In genomic region chr10:66180651-66181318, GRCh38 we compare ENCODE assay signal across 8 cellular contexts.
DNase-seq lines count a peak whose midpoint lies in the region; ATAC-seq, FAIRE-seq and TF ChIP-seq lines count a peak whose summit lies in the region.

No MANE protein-coding gene starts in this region.

- H4K91ac ChIP-seq in IMR-90 (ENCODE audit: insufficient read depth, low read depth, low read length): no peak overlapping the region

- peak; percentile 78 for TF ChIP-seq CTCF in 22Rv1 (IDR thresholded peaks at IDR 0.05)
- TF ChIP-seq CTCF in IMR-90 (conservative IDR thresholded peaks at IDR 0.05; ENCODE audit: low read depth, low read length): peak; percentile 64
- peak; percentile 81 for TF ChIP-seq CTCF in RWPE2 (IDR thresholded peaks at IDR 0.05; ENCODE audit: poor library complexity, severe bottlenecking)

- no peaks in the 10 kb centered on the region for H3K9me1 ChIP-seq in IMR-90 (ENCODE audit: insufficient read depth, low read length)

- H2AFZ ChIP-seq in IMR-90 (replicated peaks; ENCODE audit: low read length, poor library complexity): no peak overlapping the region

- no CpG with 5 or more reads among the region's 4 CpGs for WGBS in IMR-90 (ENCODE audit: extremely low coverage in 2 of 2, insufficient read length in 1 of 2), 2 experiments

- H3K27ac ChIP-seq in 22Rv1 (no peak overlapping the region), IMR-90 (ENCODE audit: insufficient read depth, low read length) (no peak overlapping the region), RWPE2 (ENCODE audit: poor library complexity, severe bottlenecking) (no peak overlapping the region)

- H2BK5ac ChIP-seq in IMR-90 (ENCODE audit: low read depth, low read length, poor library complexity, severe bottlenecking): no peak overlapping the region

- no peak overlapping the region for H2BK20ac ChIP-seq in IMR-90 (ENCODE audit: low read depth, low read length)

- no peaks in the 10 kb centered on the region for H3K4me1 ChIP-seq in IMR-90 (ENCODE audit: control insufficient read depth, insufficient read depth, low read length)
- H3K4me1 ChIP-seq in RWPE2 (ENCODE audit: insufficient read depth, poor library complexity, severe bottlenecking): no peaks in the 10 kb centered on the region

- no TSS peak for BruUV-seq in IMR-90 (replicated peaks; lab: Mats Ljungman, UMichigan)

- peak; percentile 93 for FAIRE-seq in G401.6 (lab: Jason Lieb, UNC)

- no peak overlapping the region for H3K4ac ChIP-seq in IMR-90 (ENCODE audit: low read depth, low read length)

- DNase-seq in H4 (ENCODE audit: low spot score): peak; percentile 56
- DNase-seq in IMR-90: peak; percentile 52
- DNase-seq in RWPE2 (ENCODE audit: low spot score): no peak
- DNase-seq in epidermal melanocyte (ENCODE audit: insufficient read length, low spot score): peak; percentile 54
- peak; percentile 56 for DNase-seq in middle frontal gyrus (ENCODE audit: extremely low spot score, low spot score)
- DNase-seq in NCI-H524 treated with DMSO at 0.1 percent for 48 hours (lab: John Stamatoyannopoulos, UW): no peak

- no peak overlapping the region for H3K56ac ChIP-seq in IMR-90 (ENCODE audit: extremely low read depth, insufficient read depth, low read length)

- in situ Hi-C loops in IMR-90 (cut with MboI; ENCODE audit: low sequenced_read_pairs): no loop called here

- H2BK120ac ChIP-seq in IMR-90 (ENCODE audit: low read depth, low read length): no peak overlapping the region

- H3K27me3 ChIP-seq in IMR-90 (ENCODE audit: control insufficient read depth, insufficient read depth, low read length): no peaks in the 10 kb centered on the region
- no peaks in the 10 kb centered on the region for H3K27me3 ChIP-seq in RWPE2 (ENCODE audit: insufficient read depth, poor library complexity, severe bottlenecking)

- H3K36me3 ChIP-seq in IMR-90 (ENCODE audit: control insufficient read depth, insufficient read depth, low read length): no peaks in the 10 kb centered on the region
- H3K36me3 ChIP-seq in RWPE2 (ENCODE audit: low read depth): no peaks in the 10 kb centered on the region

- H2BK15ac ChIP-seq in IMR-90 (ENCODE audit: low read depth, low read length): no peak overlapping the region

- H3K14ac ChIP-seq in IMR-90 (replicated peaks; ENCODE audit: low read depth, low read length): no peak overlapping the region

- H4K20me1 ChIP-seq in IMR-90 (ENCODE audit: insufficient read depth, low read length): no peaks in the 10 kb centered on the region

- TF ChIP-seq RAD21 in IMR-90 (IDR thresholded peaks at IDR 0.05; ENCODE audit: low read length): peak; percentile 49

- H3K4me3 ChIP-seq in IMR-90 (ENCODE audit: insufficient read depth, low read depth, low read length): no peak overlapping the region
- H3K4me3 ChIP-seq in RWPE2 (ENCODE audit: severe bottlenecking): no peak overlapping the region

- intact Hi-C loops in IMR-90 (cut with micrococcal nuclease): loop anchor here (1.0 to 10.0 kb wide), 3 partner anchors 751 to 1604 kb away; no protein-coding TSS in a partner anchor

- no peak overlapping the region for H3K4me2 ChIP-seq in IMR-90 (ENCODE audit: low read depth, low read length)

- no peak overlapping the region for H3K9ac ChIP-seq in IMR-90 (ENCODE audit: low read depth, low read length)

- no peak overlapping the region for H4K5ac ChIP-seq in IMR-90 (ENCODE audit: low read depth, low read length)

- ATAC-seq in IMR-90 (ENCODE audit: low read depth) (peak; percentile 77), RWPE2 (ENCODE audit: low read depth) (peak; percentile 29; the same call in 2 of the 3 replicates)

- no peak for TF ChIP-seq POLR2A in IMR-90 (IDR thresholded peaks at IDR 0.05; ENCODE audit: low read depth, low read length)

- no peak overlapping the region for H4K8ac ChIP-seq in IMR-90 (ENCODE audit: low read depth in 2 of 2, low read length in 2 of 2)

- H3K79me1 ChIP-seq in IMR-90 (ENCODE audit: low read depth in 1 of 2, low read length in 2 of 2): no peaks in the 10 kb centered on the region

- H3K23ac ChIP-seq in IMR-90 (ENCODE audit: low read depth, low read length): no peak overlapping the region

- CTCF ChIA-PET in IMR-90 (lab: Yijun Ruan, JAX): no interaction called here

- no peaks in the 10 kb centered on the region for H3K9me3 ChIP-seq in IMR-90 (ENCODE audit: control insufficient read depth, insufficient read depth, low read length)
- no peaks in the 10 kb centered on the region for H3K9me3 ChIP-seq in RWPE2 (ENCODE audit: severe bottlenecking)

- POLR2A ChIA-PET in IMR-90 (lab: Charles Lee; ENCODE audit: unreplicated experiment): no interaction called here

- no peak overlapping the region for H3K18ac ChIP-seq in IMR-90 (ENCODE audit: low read depth, low read length)

- dilution Hi-C loops in IMR-90 (cut with HindIII; ENCODE audit: low sequenced_read_pairs, unreplicated experiment): no loop called here

- H2AK5ac ChIP-seq in IMR-90 (ENCODE audit: low read depth, low read length): no peak overlapping the region

- H2AK9ac ChIP-seq in IMR-90 (replicated peaks; ENCODE audit: low read depth, low read length, poor library complexity): no peak overlapping the region

TF ChIP-seq in IMR-90, 13 proteins besides CTCF, POLR2A, EP300 and RAD21:
- TF ChIP-seq SMC3 (IDR thresholded peaks at IDR 0.05; ENCODE audit: low read depth, low read length) (peak; percentile 54), MXI1 (IDR thresholded peaks at IDR 0.05; ENCODE audit: borderline replicate concordance, low read depth, low read length) (no peak), CEBPB (IDR thresholded peaks at IDR 0.05; ENCODE audit: low read depth, low read length) (peak; percentile 31; the same call in 1 of the 2 replicates), USF2 (IDR thresholded peaks at IDR 0.05; ENCODE audit: low read depth, low read length) (no peak), CHD1 (IDR thresholded peaks at IDR 0.05; ENCODE audit: low read depth, low read length) (no peak)

Comparison
In these comparisons a context has a peak if more than half of its experiments do, and no peak if none do; other contexts are left out.
1. DNase-seq: peak in H4 (single experiment), IMR-90 (single experiment), epidermal melanocyte (single experiment) and middle frontal gyrus (single experiment); none in RWPE2 (single experiment) and NCI-H524 treated with DMSO at 0.1 percent for 48 hours (single experiment).
2. Peak in every context shown above with its lines, with median percentiles within 50 percentile points of each other: CTCF ChIP-seq.